Comparison of ENCODE assay signal across 1 cellular context in genomic region chr20:48777821-48778220, GRCh38.
TF ChIP-seq lines count a peak whose summit lies in the region.

No MANE protein-coding gene starts in this region.

TF ChIP-seq in K562, 482 proteins besides CTCF, POLR2A, EP300 and RAD21 (continued from another document):
- TF ChIP-seq U2AF1 (optimal IDR thresholded peaks at IDR 0.05; ENCODE audit: low read depth, low read length) (no peak), ARNT (IDR thresholded peaks at IDR 0.05) (no peak), BHLHE40 (IDR thresholded peaks at IDR 0.05; ENCODE audit: low read length) (no peak), ZFP36 (IDR thresholded peaks at IDR 0.05; ENCODE audit: low read depth, low read length, partially characterized antibody) (peak; percentile 54), RBM25 (IDR thresholded peaks at IDR 0.05; ENCODE audit: low read depth, low read length, severe bottlenecking) (peak; percentile 61), ZFPM2 (CRISPR knock-in tag; IDR thresholded peaks at IDR 0.05) (no peak), FOS (IDR thresholded peaks at IDR 0.05; ENCODE audit: extremely low read depth, insufficient read length) (no peak), MEF2A (IDR thresholded peaks at IDR 0.05; ENCODE audit: control insufficient read depth, low read depth, low read length) (no peak), PRMT5 (CRISPR knock-in tag; IDR thresholded peaks at IDR 0.05) (no peak), ZNF133 (CRISPR knock-in tag; IDR thresholded peaks at IDR 0.05) (no peak), CREBBP (IDR thresholded peaks at IDR 0.05; ENCODE audit: low read depth, low read length) (no peak), SUPT5H (IDR thresholded peaks at IDR 0.05) (no peak), TCF7L2 (IDR thresholded peaks at IDR 0.05; ENCODE audit: low read depth, low read length) (no peak), CBX3 (IDR thresholded peaks at IDR 0.05; ENCODE audit: borderline replicate concordance in 1 of 2, low read length in 2 of 2) (no peak)
- TF ChIP-seq, protein P1, sequence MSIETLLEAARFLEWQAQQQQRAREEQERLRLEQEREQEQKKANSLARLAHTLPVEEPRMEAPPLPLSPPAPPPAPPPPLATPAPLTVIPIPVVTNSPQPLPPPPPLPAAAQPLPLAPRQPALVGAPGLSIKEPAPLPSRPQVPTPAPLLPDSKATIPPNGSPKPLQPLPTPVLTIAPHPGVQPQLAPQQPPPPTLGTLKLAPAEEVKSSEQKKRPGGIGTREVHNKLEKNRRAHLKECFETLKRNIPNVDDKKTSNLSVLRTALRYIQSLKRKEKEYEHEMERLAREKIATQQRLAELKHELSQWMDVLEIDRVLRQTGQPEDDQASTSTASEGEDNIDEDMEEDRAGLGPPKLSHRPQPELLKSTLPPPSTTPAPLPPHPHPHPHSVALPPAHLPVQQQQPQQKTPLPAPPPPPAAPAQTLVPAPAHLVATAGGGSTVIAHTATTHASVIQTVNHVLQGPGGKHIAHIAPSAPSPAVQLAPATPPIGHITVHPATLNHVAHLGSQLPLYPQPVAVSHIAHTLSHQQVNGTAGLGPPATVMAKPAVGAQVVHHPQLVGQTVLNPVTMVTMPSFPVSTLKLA (conservative IDR thresholded peaks at IDR 0.05) = no peak
